Comparison of ENCODE assay signal across 14 cellular contexts in genomic region chr9:106111039-106111740, GRCh38.
DNase-seq lines count a peak whose midpoint lies in the region; ATAC-seq and TF ChIP-seq lines count a peak whose summit lies in the region.
"Had no signal": no experiment of that assay in that cellular context is flagged by ENCODE, and none has a peak within 500 bp of the region (broad histone marks: within the 10 kb centered on the region; RNA-seq: fewer than 3 reads in every experiment).

No MANE protein-coding gene starts in this region.

- TF ChIP-seq POLR2A in Peyer's patch (IDR thresholded peaks at IDR 0.05), result no peak

- no peaks in the 10 kb centered on the region for H3K36me3 Mint-ChIP-seq in Calu3 (ENCODE audit: insufficient read depth, unreplicated experiment)

- DNase-seq in Calu3 (no peak), NCI-H1417 (lab: John Stamatoyannopoulos, UW) (peak; percentile 0 to 77 (median 24)), NCI-H748 treated with DMSO at 0.1 percent for 48 hours (lab: John Stamatoyannopoulos, UW) (peak; percentile 71), iPS-NIHi7 (ENCODE audit: extremely low spot score) (peak; percentile 22), BE2C (no peak), UCSD-AML1 (lab: John Stamatoyannopoulos, UW; ENCODE audit: unreplicated experiment) (no peak), Peyer's patch (no peak)
- DNase-seq: activated naive CD8-positive, alpha-beta T cell treated with anti-CD3 and anti-CD28 coated beads, Interleukin-2, amount 50 U/mL, for 24 hours; heart right ventricle; left cardiac atrium; stimulated activated CD4-positive, alpha-beta T cell treated with anti-CD3 and anti-CD28 coated beads, Interleukin-2, amount 100 ng/mL, for 48 hours had no signal

- H3K27ac ChIP-seq in Peyer's patch, result no peak overlapping the region
- H3K27ac ChIP-seq: heart right ventricle, tibial nerve had no signal

- CTCF ChIA-PET in Calu3 (lab: Charles Lee), result no interaction called here

- H3K4me1 Mint-ChIP-seq in Calu3 (ENCODE audit: low read depth, unreplicated experiment), result peaks cover 30% of the 10 kb centered on the region
- H3K4me1 Mint-ChIP-seq: activated naive CD8-positive, alpha-beta T cell treated with anti-CD3 and anti-CD28 coated beads, Interleukin-2, amount 50 U/mL, for 24 hours; central memory CD8-positive, alpha-beta T cell had no signal

- H3K36me3 ChIP-seq in BE2C, result no peaks in the 10 kb centered on the region
- H3K36me3 ChIP-seq in Peyer's patch, result no peaks in the 10 kb centered on the region
- H3K36me3 ChIP-seq: heart right ventricle, tibial nerve had no signal

- peak overlapping the region; percentile 18 for H3K27ac Mint-ChIP-seq in Calu3 (ENCODE audit: unreplicated experiment)
- H3K27ac Mint-ChIP-seq: activated naive CD8-positive, alpha-beta T cell treated with anti-CD3 and anti-CD28 coated beads, Interleukin-2, amount 50 U/mL, for 24 hours had no signal

- no peak overlapping the region for H3K4me3 Mint-ChIP-seq in Calu3 (ENCODE audit: low read depth, unreplicated experiment)
- H3K4me3 Mint-ChIP-seq: activated naive CD8-positive, alpha-beta T cell treated with anti-CD3 and anti-CD28 coated beads, Interleukin-2, amount 50 U/mL, for 24 hours; central memory CD8-positive, alpha-beta T cell had no signal

- TF ChIP-seq CTCF in Calu3 (IDR thresholded peaks at IDR 0.05; ENCODE audit: unreplicated experiment) (no peak), BE2C (IDR thresholded peaks at IDR 0.05; ENCODE audit: low read depth, low read length) (no peak), Peyer's patch (IDR thresholded peaks at IDR 0.05) (no peak)

- no TSS peak for BruUV-seq in Calu3 (replicated peaks; lab: Mats Ljungman, UMichigan)

- H3K9me3 ChIP-seq in BE2C (no peaks in the 10 kb centered on the region; the same call in 1 of the 2 replicates), Peyer's patch (no peaks in the 10 kb centered on the region)
- H3K9me3 ChIP-seq: tibial nerve had no signal

- ATAC-seq in HG02571 (IDR thresholded peaks at IDR 0.05; ENCODE audit: unreplicated experiment), result no peak
- ATAC-seq: activated naive CD8-positive, alpha-beta T cell treated with anti-CD3 and anti-CD28 coated beads, Interleukin-2, amount 50 U/mL, for 24 hours; heart right ventricle; left cardiac atrium had no signal

- intact Hi-C loops in Calu3 (cut with micrococcal nuclease; ENCODE audit: unreplicated experiment), result no loop called here

- no peaks in the 10 kb centered on the region for H3K4me1 ChIP-seq in BE2C
- H3K4me1 ChIP-seq in Peyer's patch, result no peaks in the 10 kb centered on the region
- H3K4me1 ChIP-seq: heart right ventricle, tibial nerve had no signal

- no peak overlapping the region for H3K4me3 ChIP-seq in BE2C (ENCODE audit: low read depth, low read length)
- H3K4me3 ChIP-seq in Peyer's patch, result no peak overlapping the region
- H3K4me3 ChIP-seq: heart right ventricle, tibial nerve had no signal

- H3K27me3 ChIP-seq in BE2C (no peaks in the 10 kb centered on the region; the same call in 1 of the 2 replicates), Peyer's patch (no peaks in the 10 kb centered on the region)
- H3K27me3 ChIP-seq: heart right ventricle, tibial nerve had no signal

- H3K9me3 Mint-ChIP-seq in Calu3 (ENCODE audit: low read depth, unreplicated experiment), result no peaks in the 10 kb centered on the region

- no peaks in the 10 kb centered on the region for H3K27me3 Mint-ChIP-seq in Calu3 (ENCODE audit: unreplicated experiment)
- H3K27me3 Mint-ChIP-seq: activated naive CD8-positive, alpha-beta T cell treated with anti-CD3 and anti-CD28 coated beads, Interleukin-2, amount 50 U/mL, for 24 hours; central memory CD8-positive, alpha-beta T cell had no signal

Comparison
In these comparisons a context has a peak if more than half of its experiments do, and no peak if none do; other contexts are left out.
1. DNase-seq: peak in NCI-H1417 (3 of 3), NCI-H748 treated with DMSO at 0.1 percent for 48 hours (single experiment) and iPS-NIHi7 (single experiment); none in Calu3 (single experiment), BE2C (single experiment), UCSD-AML1 (single experiment) and Peyer's patch (0 of 3).